17 cellular contexts compared by ENCODE assay signal in the genomic region with DNA sequence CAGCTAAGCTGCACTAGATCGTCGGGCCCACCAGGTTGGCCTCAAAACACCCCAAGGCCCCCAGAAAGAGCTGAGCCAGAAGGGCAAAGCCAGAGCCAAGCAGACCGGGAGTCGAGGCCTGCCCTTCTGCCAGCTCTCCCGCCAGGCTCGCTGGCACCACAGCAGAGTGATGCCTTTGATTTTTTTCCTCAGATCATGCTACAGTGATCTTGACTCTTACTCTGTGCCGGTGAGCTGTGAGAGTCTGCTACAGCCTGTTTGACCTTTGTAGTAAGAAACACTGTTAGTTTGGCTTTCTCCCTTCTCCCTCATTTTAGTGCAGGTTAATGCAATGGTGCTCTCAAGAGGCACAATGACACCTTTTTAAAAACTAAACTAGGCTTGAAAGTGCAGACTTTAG.
DNase-seq lines count a peak whose midpoint lies in the region; ATAC-seq and TF ChIP-seq lines count a peak whose summit lies in the region.
"Had no signal": no experiment of that assay in that cellular context is flagged by ENCODE, and none has a peak within 500 bp of the region (broad histone marks: within the 10 kb centered on the region; RNA-seq: fewer than 3 reads in every experiment).

No MANE protein-coding gene starts in this region.

- H3K4me3 Mint-ChIP-seq in T-helper 17 cell (no peak overlapping the region), progenitor cell of endocrine pancreas (ENCODE audit: low read depth) (no peak overlapping the region)
- H3K4me3 Mint-ChIP-seq in activated T-helper 1 cell treated with anti-CD3 and anti-CD28 coated beads, Interleukin-12 subunit alpha, Interleukin-12 subunit beta, Interleukin-2, Interleukin-4 antibody, amounts not matched to agents 30 ng/mL and 10 ng/mL and 1 ng/mL, durations not matched to agents 14 hours and 24 hours and 36 hours = no peak overlapping the region
- H3K4me3 Mint-ChIP-seq: CD4-positive, alpha-beta memory T cell; GM23338; H9 had no signal

- H3K9me3 ChIP-seq in T-helper 17 cell (ENCODE audit: control insufficient read depth, low read length, poor library complexity, severe bottlenecking) = no peaks in the 10 kb centered on the region
- H3K9me3 ChIP-seq: Caco-2 had no signal

- TF ChIP-seq CTCF in progenitor cell of endocrine pancreas (IDR thresholded peaks at IDR 0.05; ENCODE audit: unreplicated experiment) = no peak

- H3K36me3 Mint-ChIP-seq in T-helper 17 cell (ENCODE audit: low read depth) (no peaks in the 10 kb centered on the region), progenitor cell of endocrine pancreas (ENCODE audit: insufficient read depth) (peaks cover 1% of the 10 kb centered on the region)
- no peaks in the 10 kb centered on the region for H3K36me3 Mint-ChIP-seq in activated T-helper 1 cell treated with anti-CD3 and anti-CD28 coated beads, Interleukin-12 subunit alpha, Interleukin-12 subunit beta, Interleukin-2, Interleukin-4 antibody, amounts not matched to agents 30 ng/mL and 10 ng/mL and 1 ng/mL, durations not matched to agents 14 hours and 24 hours and 36 hours (ENCODE audit: low read depth)
- H3K36me3 Mint-ChIP-seq: CD4-positive, alpha-beta memory T cell had no signal

- H3K9me3 Mint-ChIP-seq in progenitor cell of endocrine pancreas (ENCODE audit: low read depth) = no peaks in the 10 kb centered on the region
- no peaks in the 10 kb centered on the region for H3K9me3 Mint-ChIP-seq in activated T-helper 1 cell treated with anti-CD3 and anti-CD28 coated beads, Interleukin-12 subunit alpha, Interleukin-12 subunit beta, Interleukin-2, Interleukin-4 antibody, amounts not matched to agents 30 ng/mL and 10 ng/mL and 1 ng/mL, durations not matched to agents 14 hours and 24 hours and 36 hours
- H3K9me3 Mint-ChIP-seq: CD4-positive, alpha-beta memory T cell; GM23338; H9 had no signal

- DNase-seq in G401 (ENCODE audit: low spot score) (peak; percentile 67), T-helper 17 cell (no peak), cerebellum (ENCODE audit: low spot score) (peak; percentile 57), progenitor cell of endocrine pancreas (ENCODE audit: low spot score, unreplicated experiment) (no peak), GM19240 (ENCODE audit: insufficient read length, low spot score) (no peak), dedifferentiated amniotic fluid mesenchymal stem cell (ENCODE audit: extremely low spot score) (no peak)
- no peak for DNase-seq in activated T-helper 1 cell treated with anti-CD3 and anti-CD28 coated beads, Interleukin-12 subunit alpha, Interleukin-12 subunit beta, Interleukin-2, Interleukin-4 antibody, amounts not matched to agents 30 ng/mL and 10 ng/mL and 1 ng/mL, durations not matched to agents 14 hours and 24 hours and 36 hours (ENCODE audit: low spot score)
- DNase-seq: Caco-2; CD4-positive, alpha-beta memory T cell; DMS153; DND-41; GDM1; H9 had no signal

- intact Hi-C loops in activated T-helper 1 cell treated with anti-CD3 and anti-CD28 coated beads, Interleukin-12 subunit alpha, Interleukin-12 subunit beta, Interleukin-2, Interleukin-4 antibody, amounts not matched to agents 30 ng/mL and 10 ng/mL and 1 ng/mL, durations not matched to agents 14 hours and 24 hours and 36 hours (cut with micrococcal nuclease) = no loop called here

- no peak for ATAC-seq in T-helper 17 cell
- no peak for ATAC-seq in HG03469 (IDR thresholded peaks at IDR 0.05; ENCODE audit: unreplicated experiment)
- ATAC-seq: GM12878, GM23338, HCT116 had no signal

- H3K27ac Mint-ChIP-seq in T-helper 17 cell (peak overlapping the region; percentile 77), progenitor cell of endocrine pancreas (peak overlapping the region; percentile 51)
- no peak overlapping the region for H3K27ac Mint-ChIP-seq in activated T-helper 1 cell treated with anti-CD3 and anti-CD28 coated beads, Interleukin-12 subunit alpha, Interleukin-12 subunit beta, Interleukin-2, Interleukin-4 antibody, amounts not matched to agents 30 ng/mL and 10 ng/mL and 1 ng/mL, durations not matched to agents 14 hours and 24 hours and 36 hours
- H3K27ac Mint-ChIP-seq: CD4-positive, alpha-beta memory T cell; GM23338; H9 had no signal

- H3K4me1 Mint-ChIP-seq in T-helper 17 cell (no peaks in the 10 kb centered on the region), progenitor cell of endocrine pancreas (ENCODE audit: low read depth) (no peaks in the 10 kb centered on the region)
- no peaks in the 10 kb centered on the region for H3K4me1 Mint-ChIP-seq in activated T-helper 1 cell treated with anti-CD3 and anti-CD28 coated beads, Interleukin-12 subunit alpha, Interleukin-12 subunit beta, Interleukin-2, Interleukin-4 antibody, amounts not matched to agents 30 ng/mL and 10 ng/mL and 1 ng/mL, durations not matched to agents 14 hours and 24 hours and 36 hours (ENCODE audit: low read depth)
- H3K4me1 Mint-ChIP-seq: CD4-positive, alpha-beta memory T cell had no signal

- in situ Hi-C loops in G401 (cut with HindIII; ENCODE audit: low sequenced_read_pairs) = no loop called here

- H3K27me3 Mint-ChIP-seq in T-helper 17 cell (peaks cover 14% of the 10 kb centered on the region), progenitor cell of endocrine pancreas (no peaks in the 10 kb centered on the region)
- H3K27me3 Mint-ChIP-seq in activated T-helper 1 cell treated with anti-CD3 and anti-CD28 coated beads, Interleukin-12 subunit alpha, Interleukin-12 subunit beta, Interleukin-2, Interleukin-4 antibody, amounts not matched to agents 30 ng/mL and 10 ng/mL and 1 ng/mL, durations not matched to agents 14 hours and 24 hours and 36 hours (ENCODE audit: insufficient read depth) = no peaks in the 10 kb centered on the region
- H3K27me3 Mint-ChIP-seq: CD4-positive, alpha-beta memory T cell had no signal

Comparison
In these comparisons a context has a peak if more than half of its experiments do, and no peak if none do; other contexts are left out.
1. DNase-seq: peak in G401 (single experiment) and cerebellum (single experiment); none in T-helper 17 cell (0 of 3), progenitor cell of endocrine pancreas (single experiment), GM19240 (single experiment), dedifferentiated amniotic fluid mesenchymal stem cell (single experiment) and activated T-helper 1 cell treated with anti-CD3 and anti-CD28 coated beads, Interleukin-12 subunit alpha, Interleukin-12 subunit beta, Interleukin-2, Interleukin-4 antibody, amounts not matched to agents 30 ng/mL and 10 ng/mL and 1 ng/mL, durations not matched to agents 14 hours and 24 hours and 36 hours (single experiment).